Comparison of ENCODE assay signal across 8 cellular contexts in the genomic region with DNA sequence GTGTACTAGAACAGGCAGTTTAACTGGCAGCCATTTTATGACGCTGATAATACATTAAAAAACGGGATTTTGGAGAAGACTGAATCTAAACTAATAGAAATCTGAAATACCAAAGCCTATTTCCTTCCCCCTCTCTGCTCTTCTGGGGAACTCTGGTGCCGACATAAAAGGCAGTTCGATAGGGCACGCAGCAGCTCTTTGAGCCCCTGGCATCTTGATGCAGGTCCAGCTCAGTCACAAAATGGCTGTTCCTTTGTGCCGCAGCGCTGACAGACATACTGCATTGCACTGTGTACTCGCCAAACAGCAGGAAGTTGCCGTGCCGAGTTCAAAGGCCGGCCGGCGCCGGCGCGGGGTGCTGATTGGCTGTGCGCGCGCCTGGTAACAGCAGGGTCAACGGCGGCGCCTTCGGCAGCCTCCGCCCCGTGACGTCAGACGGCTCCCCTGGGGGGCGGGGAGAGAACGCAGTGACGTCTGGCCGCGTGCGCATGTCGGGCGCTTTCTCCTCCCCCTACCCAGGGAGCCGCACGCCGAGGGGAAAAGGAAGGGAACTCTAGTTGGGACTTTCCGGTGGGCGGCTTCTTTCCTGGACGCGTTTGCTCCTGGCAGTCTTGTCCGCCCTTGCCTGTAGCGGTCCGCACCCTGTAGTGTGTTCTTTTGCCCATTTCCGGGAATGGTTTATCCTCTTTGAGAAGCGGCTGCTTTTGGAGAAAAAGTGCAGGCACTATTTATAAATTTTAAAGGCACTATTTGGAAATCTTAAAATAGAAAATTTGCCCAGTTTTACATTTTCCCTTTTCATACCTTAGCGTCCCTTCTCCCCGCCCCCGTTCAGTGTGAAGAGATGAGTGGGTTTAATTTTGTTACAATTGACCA. TPM values are rescaled to one million over a fixed set of nuclear protein-coding genes. Genes with fewer than 3 reads are reported as not detected.
DNase-seq lines count a peak whose midpoint lies in the region; ATAC-seq and TF ChIP-seq lines count a peak whose summit lies in the region.

No MANE protein-coding gene starts in this region.

- intact Hi-C loops in Calu3 (cut with micrococcal nuclease; ENCODE audit: unreplicated experiment): loop anchor here (1.0 to 2.0 kb wide), 2 partner anchors 59 to 93 kb away; no protein-coding TSS in a partner anchor

- H3K36me3 Mint-ChIP-seq in Calu3 (ENCODE audit: insufficient read depth, unreplicated experiment): peaks cover 96% of the 10 kb centered on the region
- peaks cover 38% of the 10 kb centered on the region for H3K36me3 Mint-ChIP-seq in endodermal cell (ENCODE audit: low read depth)

- peak overlapping the region; percentile 80 for H3K4me3 Mint-ChIP-seq in Calu3 (ENCODE audit: low read depth, unreplicated experiment)
- peak overlapping the region; percentile 95 for H3K4me3 Mint-ChIP-seq in endodermal cell

- peak overlapping the region; percentile 100 for H3K27ac Mint-ChIP-seq in Calu3 (ENCODE audit: unreplicated experiment)
- peak overlapping the region; percentile 100 for H3K27ac Mint-ChIP-seq in endodermal cell

- CTCF ChIA-PET in Calu3 (lab: Charles Lee): interaction anchor here (0.7 to 1.5 kb wide), 5 partner anchors 17 to 107 kb away, joined by 4 to 5 read pairs (median 4); no protein-coding TSS in a partner anchor

- peak overlapping the region; percentile 99 for H3K4me3 ChIP-seq in HUES48 (ENCODE audit: low read depth, low read length)
- H3K4me3 ChIP-seq in NT2/D1 (ENCODE audit: insufficient read length, low read depth): peak overlapping the region; percentile 36
- peak overlapping the region; percentile 95 for H3K4me3 ChIP-seq in endodermal cell (ENCODE audit: low read length)

- no peaks in the 10 kb centered on the region for H3K27me3 ChIP-seq in HUES48 (ENCODE audit: control insufficient read depth, insufficient read depth, low read length)
- H3K27me3 ChIP-seq in NT2/D1 (ENCODE audit: insufficient read depth, insufficient read length): no peaks in the 10 kb centered on the region
- no peaks in the 10 kb centered on the region for H3K27me3 ChIP-seq in endodermal cell (ENCODE audit: control insufficient read depth, insufficient read depth, low read length, poor library complexity, severe bottlenecking)

- TF ChIP-seq CTCF in Calu3 (IDR thresholded peaks at IDR 0.05; ENCODE audit: unreplicated experiment) (no peak), endodermal cell (conservative IDR thresholded peaks at IDR 0.05) (no peak)

- H3K27me3 Mint-ChIP-seq in Calu3 (ENCODE audit: unreplicated experiment): no peaks in the 10 kb centered on the region
- no peaks in the 10 kb centered on the region for H3K27me3 Mint-ChIP-seq in endodermal cell (ENCODE audit: insufficient read depth)

- BruUV-seq in Calu3 (replicated peaks; lab: Mats Ljungman, UMichigan): no TSS peak

- H3K9me3 Mint-ChIP-seq in Calu3 (ENCODE audit: low read depth, unreplicated experiment) (peaks cover 3% of the 10 kb centered on the region), endodermal cell (peaks cover under 1% of the 10 kb centered on the region)

- H3K36me3 ChIP-seq in HUES48 (ENCODE audit: control insufficient read depth, insufficient read depth, low read length): peaks cover 15% of the 10 kb centered on the region
- H3K36me3 ChIP-seq in NT2/D1 (ENCODE audit: insufficient read depth, insufficient read length, low read length): peaks cover 30% of the 10 kb centered on the region
- peaks cover 51% of the 10 kb centered on the region for H3K36me3 ChIP-seq in endodermal cell (ENCODE audit: control insufficient read depth, insufficient read depth, low read length)

- 0 to 1% methylated on average over 20 to 50 of the region's 50 CpGs for WGBS in endodermal cell (ENCODE audit: insufficient coverage in 1 of 2, insufficient read length in 1 of 2), 2 experiments

- peaks cover 49% of the 10 kb centered on the region for H3K4me1 Mint-ChIP-seq in Calu3 (ENCODE audit: low read depth, unreplicated experiment)
- peaks cover 47% of the 10 kb centered on the region for H3K4me1 Mint-ChIP-seq in endodermal cell

- DNase-seq in Calu3 (peak; percentile 100), NT2/D1 (ENCODE audit: low read depth, low spot score) (peak; percentile 99), endodermal cell (peak; percentile 100), mesenteric fat pad (ENCODE audit: low spot score) (peak; percentile 100)
- peak; percentile 94 for DNase-seq in activated CD8-positive, alpha-beta memory T cell treated with anti-CD3 and anti-CD28 coated beads, Interleukin-2, amount 50 U/mL, for 24 hours (ENCODE audit: extremely low read depth)
- DNase-seq in stimulated activated CD8-positive, alpha-beta memory T cell treated with anti-CD3 and anti-CD28 coated beads, Interleukin-15, amount 100 ng/mL, for 1 hour (ENCODE audit: low read depth): peak; percentile 96

- peak overlapping the region; percentile 99 for H3K27ac ChIP-seq in HUES48 (ENCODE audit: low read depth, low read length)
- H3K27ac ChIP-seq in endodermal cell (ENCODE audit: low read depth, low read length): peak overlapping the region; percentile 100

- H3K9me3 ChIP-seq in HUES48 (ENCODE audit: control insufficient read depth, insufficient read depth, low read length): no peaks in the 10 kb centered on the region
- H3K9me3 ChIP-seq in NT2/D1 (ENCODE audit: insufficient read depth, low read length): no peaks in the 10 kb centered on the region
- H3K9me3 ChIP-seq in endodermal cell (ENCODE audit: control insufficient read depth, low read length): no peaks in the 10 kb centered on the region

- ATAC-seq in GM21423 (IDR thresholded peaks at IDR 0.05; ENCODE audit: unreplicated experiment): peak; percentile 78

- H3K9ac ChIP-seq in HUES48 (ENCODE audit: low read depth, low read length) (peak overlapping the region; percentile 100), NT2/D1 (ENCODE audit: insufficient read length, low read depth) (peak overlapping the region; percentile 80), endodermal cell (ENCODE audit: extremely low read depth, low read length, poor library complexity, severe bottlenecking) (peak overlapping the region; percentile 100)

- H3K4me1 ChIP-seq in HUES48 (ENCODE audit: control insufficient read depth, insufficient read depth, low read length) (peaks cover 42% of the 10 kb centered on the region), NT2/D1 (ENCODE audit: insufficient read depth, insufficient read length) (no peaks in the 10 kb centered on the region), endodermal cell (ENCODE audit: control insufficient read depth, insufficient read depth, low read length) (peaks cover 4% of the 10 kb centered on the region)

RNA-seq across cellular contexts. Expression of gene CHD2, which starts 4.1 kb away (rescaled TPM):
- total RNA-seq in Calu3 (2022) (127 and 140 TPM in 2 replicates), endodermal cell (100 to 1,000 TPM; 116 to 127 TPM), mesenteric fat pad (90.9 TPM)
- polyA plus RNA-seq in endodermal cell (2013, experiment 1 of 2): 56.2 TPM
- 46.7 TPM for polyA plus RNA-seq in endodermal cell (2013, experiment 2 of 2)

Comparison
In these comparisons a context has a peak if more than half of its experiments do, and no peak if none do; other contexts are left out.
1. Peak in every context shown above with its lines: DNase-seq, ATAC-seq, H3K4me3 ChIP-seq and H3K27ac ChIP-seq.
2. H3K4me3 ChIP-seq: peak in every context shown above with its lines; median percentile 99 in HUES48; 95 in endodermal cell; 36 in NT2/D1.